In genomic region chr10:88288621-88289059, GRCh38 we compare ENCODE assay signal across 13 cellular contexts.
DNase-seq lines count a peak whose midpoint lies in the region; ATAC-seq, FAIRE-seq and TF ChIP-seq lines count a peak whose summit lies in the region.
"Had no signal": no experiment of that assay in that cellular context is flagged by ENCODE, and none has a peak within 500 bp of the region (broad histone marks: within the 10 kb centered on the region; RNA-seq: fewer than 3 reads in every experiment).

No MANE protein-coding gene starts in this region.

- DNase-seq in GM10266 (ENCODE audit: extremely low spot score) (peak; percentile 27), GM12878 (ENCODE audit: low read depth, low spot score) (peak; percentile 67), neuronal stem cell (ENCODE audit: low spot score) (no peak), ACHN (no peak), foreskin melanocyte (no peak)
- DNase-seq: activated CD4-positive, alpha-beta T cell treated with anti-CD3 and anti-CD28 coated beads, Interleukin-2, amount 10 ng/mL, durations not matched to agents 7 days and 5 days; CD4-positive, alpha-beta memory T cell; dorsolateral prefrontal cortex; NCI-H446 had no signal

- H3K79me1 ChIP-seq in neuronal stem cell (ENCODE audit: low read depth, low read length): no peaks in the 10 kb centered on the region

- BruUV-seq in GM12878 (replicated peaks; lab: Mats Ljungman, UMichigan): no TSS peak

- H2AFZ ChIP-seq in GM12878 (ENCODE audit: control insufficient read depth, low read depth, low read length) (no peak overlapping the region; the same call in 1 of the 2 replicates), neuronal stem cell (ENCODE audit: low read length) (no peak overlapping the region)

- no peak overlapping the region for H4K8ac ChIP-seq in neuronal stem cell (ENCODE audit: low read depth, low read length)

- TF ChIP-seq RAD21 in GM12878 (IDR thresholded peaks at IDR 0.05; ENCODE audit: insufficient read depth, low read depth, low read length): 0 out of 2 replicates have a peak, but pooled peaks have one; percentile 25

- no peak overlapping the region for H3K4ac ChIP-seq in neuronal stem cell (ENCODE audit: low read length)

- H3K36me3 ChIP-seq in GM12878 (ENCODE audit: control insufficient read depth in 2 of 2, insufficient read depth in 2 of 2, low read length in 1 of 2) (no peaks in the 10 kb centered on the region), neuronal stem cell (replicated peaks in 1 of 2; ENCODE audit: control insufficient read depth in 2 of 2, insufficient read depth in 2 of 2, low read length in 2 of 2) (no peaks in the 10 kb centered on the region)

- no peak overlapping the region for H2BK5ac ChIP-seq in neuronal stem cell (ENCODE audit: low read length)

- POLR2A ChIA-PET in GM12878 (lab: Charles Lee): interaction anchor here (0.6 to 3.7 kb wide), 4 partner anchors 19 to 220 kb away, joined by 3 to 17 read pairs (median 4); no protein-coding TSS in a partner anchor

- TF ChIP-seq CTCF in GM10266 (IDR thresholded peaks at IDR 0.05; ENCODE audit: control insufficient read depth, insufficient read depth, low read depth, missing control alignments): no peak
- no peak for TF ChIP-seq CTCF in GM12878 (IDR thresholded peaks at IDR 0.05 in 2 of 3, conservative IDR thresholded peaks at IDR 0.05 in 1 of 3; ENCODE audit: control insufficient read depth in 2 of 3, extremely low read depth in 1 of 3, insufficient read depth in 1 of 3, low read depth in 3 of 3, low read length in 3 of 3)

- H3K4me3 ChIP-seq in GM12878 (no peak overlapping the region), neuronal stem cell (ENCODE audit: low read length in 2 of 2) (no peak overlapping the region)
- H3K4me3 ChIP-seq: dorsolateral prefrontal cortex had no signal

- WGBS in GM12878 (ENCODE audit: insufficient coverage, insufficient replicate concordance, low lambda C conversion rate, missing lambda C conversion rate): 50% methylated on average over 2 of the region's 2 CpGs
- WGBS in neuronal stem cell (ENCODE audit: extremely low coverage in 2 of 2, insufficient read length in 2 of 2, insufficient replicate concordance in 1 of 2), 2 donors: no CpG with 5 or more reads among the region's 2 CpGs

- H3K27ac ChIP-seq in GM12878 (ENCODE audit: control insufficient read depth, insufficient read depth): peak overlapping the region; percentile 13; the same call in 1 of the 2 replicates
- H3K27ac ChIP-seq in neuronal stem cell (replicated peaks; ENCODE audit: low read length): no peak overlapping the region
- H3K27ac ChIP-seq: dorsolateral prefrontal cortex had no signal

- in situ Hi-C loops in GM12878 (cut with MboI) (no loop called here), ACHN (cut with HindIII; ENCODE audit: low pct_ligation_motif_present, low pct_unique_long_range_greater_than_20kb, low sequenced_read_pairs) (no loop called here)

- H3K9ac ChIP-seq in GM12878 (ENCODE audit: control insufficient read depth, insufficient read depth, low read length) (no peak overlapping the region), neuronal stem cell (ENCODE audit: low read depth, low read length, poor library complexity) (no peak overlapping the region)

- peak; percentile 53 for ATAC-seq in GM19397 (IDR thresholded peaks at IDR 0.05; ENCODE audit: unreplicated experiment)
- ATAC-seq in HG03196 (IDR thresholded peaks at IDR 0.05; ENCODE audit: unreplicated experiment): peak; percentile 62
- peak; percentile 91 for ATAC-seq in GM12878
- no peak for ATAC-seq in HG03280 (IDR thresholded peaks at IDR 0.05; ENCODE audit: unreplicated experiment)
- ATAC-seq: activated naive CD4-positive, alpha-beta T cell treated with anti-CD3 and anti-CD28 coated beads, Interleukin-2, amount 50 U/mL, for 72 hours had no signal

- H3K4me2 ChIP-seq in GM12878 (ENCODE audit: control insufficient read depth, insufficient read depth) (no peak overlapping the region), neuronal stem cell (ENCODE audit: insufficient read depth, low read length, poor library complexity, severe bottlenecking) (no peak overlapping the region)

- SMC1A ChIA-PET in GM12878 (lab: Charles Lee; ENCODE audit: uncharacterized antibody, unreplicated experiment): interaction anchor here (0.7 to 6.4 kb wide), 12 partner anchors 8 to 196 kb away, joined by 3 to 83 read pairs (median 4); no protein-coding TSS in a partner anchor

- no peak overlapping the region for H2BK15ac ChIP-seq in neuronal stem cell (ENCODE audit: low read length)

- H3K27me3 ChIP-seq in GM12878 (replicated peaks in 1 of 2; ENCODE audit: control insufficient read depth in 2 of 2, insufficient read depth in 2 of 2, low read length in 1 of 2) (no peaks in the 10 kb centered on the region), neuronal stem cell (ENCODE audit: control insufficient read depth in 3 of 3, insufficient read depth in 3 of 3, low read depth in 1 of 3, low read length in 3 of 3) (no peaks in the 10 kb centered on the region)
- H3K27me3 ChIP-seq: dorsolateral prefrontal cortex had no signal

- H3K4me1 ChIP-seq in GM12878 (ENCODE audit: control insufficient read depth, insufficient read depth, low read length) (peaks cover 15% of the 10 kb centered on the region), neuronal stem cell (ENCODE audit: control insufficient read depth in 2 of 2, insufficient read depth in 1 of 2, low read depth in 1 of 2, low read length in 2 of 2) (no peaks in the 10 kb centered on the region)

- H3K9me3 ChIP-seq in GM12878 (replicated peaks; ENCODE audit: control insufficient read depth, insufficient read depth, low read length): no peaks in the 10 kb centered on the region
- no peaks in the 10 kb centered on the region for H3K9me3 ChIP-seq in neuronal stem cell (replicated peaks in 1 of 2; ENCODE audit: control insufficient read depth in 2 of 2, insufficient read depth in 1 of 2, low read depth in 1 of 2, low read length in 2 of 2)

- H3K18ac ChIP-seq in neuronal stem cell (ENCODE audit: low read length): no peak overlapping the region

- intact Hi-C loops in GM12878 (cut with micrococcal nuclease; ENCODE audit: unreplicated experiment): loop anchor here (5.0 kb wide), 1 partner anchor 426 kb away; the partner anchor contains the start of genes KLLN and PTEN

- no peak overlapping the region for H2BK120ac ChIP-seq in neuronal stem cell (ENCODE audit: low read depth, low read length)

- no peak overlapping the region for H2BK12ac ChIP-seq in neuronal stem cell (ENCODE audit: low read length)

- no peaks in the 10 kb centered on the region for H4K20me1 ChIP-seq in GM12878 (ENCODE audit: control insufficient read depth, insufficient read depth)

- H3K23ac ChIP-seq in neuronal stem cell (ENCODE audit: low read depth, low read length, poor library complexity): no peak overlapping the region

- FAIRE-seq in GM12878 (lab: Jason Lieb, UNC): no peak

- no peak overlapping the region for H3K14ac ChIP-seq in neuronal stem cell (ENCODE audit: low read length)

- CTCF ChIA-PET in GM12878 (lab: Yijun Ruan, JAX): interaction anchor here (1.1 to 2.0 kb wide), 7 partner anchors 11 to 426 kb away, joined by 3 to 20 read pairs (median 4); no protein-coding TSS in a partner anchor

- no peak overlapping the region for H4K91ac ChIP-seq in neuronal stem cell (ENCODE audit: low read depth, low read length, poor library complexity)

- H2AK5ac ChIP-seq in neuronal stem cell (ENCODE audit: low read depth, low read length): no peak overlapping the region

- RAD21 ChIA-PET in GM12878 (lab: Charles Lee; ENCODE audit: unreplicated experiment): interaction anchor here (0.8 to 7.9 kb wide), 7 partner anchors 17 to 209 kb away, joined by 3 to 89 read pairs (median 3); no protein-coding TSS in a partner anchor

- TF ChIP-seq POLR2A in GM12878 (IDR thresholded peaks at IDR 0.05; ENCODE audit: low read depth, low read length): no peak

- H3K79me2 ChIP-seq in GM12878 (ENCODE audit: control insufficient read depth, insufficient read depth, low read length): no peaks in the 10 kb centered on the region

- peak; percentile 57 to 66; a peak in 2 of 4 replicates for TF ChIP-seq EP300 in GM12878 (IDR thresholded peaks at IDR 0.05; ENCODE audit: borderline replicate concordance in 1 of 2, control insufficient read depth in 1 of 2, low read depth in 2 of 2, low read length in 2 of 2)

TF ChIP-seq in GM12878, 131 proteins besides CTCF, POLR2A, EP300 and RAD21 (continues in another document):
- peak; percentile 48; the same call in 1 of the 2 replicates for TF ChIP-seq YY1 (IDR thresholded peaks at IDR 0.05; ENCODE audit: low read depth, low read length)
- no peak for TF ChIP-seq NR2C1 (IDR thresholded peaks at IDR 0.05)
- TF ChIP-seq, protein P1, sequence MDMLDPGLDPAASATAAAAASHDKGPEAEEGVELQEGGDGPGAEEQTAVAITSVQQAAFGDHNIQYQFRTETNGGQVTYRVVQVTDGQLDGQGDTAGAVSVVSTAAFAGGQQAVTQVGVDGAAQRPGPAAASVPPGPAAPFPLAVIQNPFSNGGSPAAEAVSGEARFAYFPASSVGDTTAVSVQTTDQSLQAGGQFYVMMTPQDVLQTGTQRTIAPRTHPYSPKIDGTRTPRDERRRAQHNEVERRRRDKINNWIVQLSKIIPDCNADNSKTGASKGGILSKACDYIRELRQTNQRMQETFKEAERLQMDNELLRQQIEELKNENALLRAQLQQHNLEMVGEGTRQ (IDR thresholded peaks at IDR 0.05; ENCODE audit: borderline replicate concordance, low read depth, low read length): no peak

Comparison
In these comparisons a context has a peak if more than half of its experiments do, and no peak if none do; other contexts are left out.
1. DNase-seq: peak in GM10266 (single experiment) and GM12878 (single experiment); none in neuronal stem cell (single experiment), ACHN (single experiment) and foreskin melanocyte (single experiment).